ENCODE assay signal across 13 cellular contexts in the genomic region with DNA sequence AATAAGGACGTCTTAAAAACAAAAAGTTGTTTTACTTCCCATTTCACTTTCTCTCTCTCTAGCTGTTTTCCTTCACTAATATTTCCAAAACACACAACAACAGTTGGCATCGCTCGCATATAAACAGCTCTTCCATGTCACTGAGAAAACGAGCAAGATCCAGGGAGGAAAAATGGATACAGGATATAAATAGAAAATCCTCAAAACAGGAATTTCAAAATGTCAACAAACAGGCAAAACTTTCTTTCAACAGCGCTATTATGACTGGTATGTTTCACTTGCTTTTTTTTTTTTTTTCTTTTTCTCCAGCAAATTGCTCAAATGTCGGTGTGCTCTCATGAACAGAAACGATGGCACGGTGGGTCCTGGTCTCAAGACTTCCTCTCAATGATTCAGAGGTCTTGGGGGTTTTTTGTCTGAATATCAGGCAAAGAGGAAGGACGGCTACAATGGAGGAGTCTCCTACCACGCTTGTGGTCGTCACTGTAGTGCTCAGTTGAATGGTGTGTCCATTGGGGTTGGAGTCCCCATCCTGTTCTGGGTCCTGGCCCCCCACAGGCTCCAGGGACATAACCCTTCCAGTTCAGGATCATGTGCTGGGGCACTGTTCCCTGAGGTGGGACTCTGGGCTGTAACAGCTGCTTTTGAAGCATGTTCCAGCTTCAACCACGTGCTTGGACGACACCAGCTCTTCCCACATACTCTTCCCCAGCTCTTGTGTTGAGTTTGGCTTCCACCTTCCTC.
DNase-seq lines count a peak whose midpoint lies in the region; ATAC-seq, FAIRE-seq and TF ChIP-seq lines count a peak whose summit lies in the region.
"Had no signal": no experiment of that assay in that cellular context is flagged by ENCODE, and none has a peak within 500 bp of the region (broad histone marks: within the 10 kb centered on the region; RNA-seq: fewer than 3 reads in every experiment).

No MANE protein-coding gene starts in this region.

- no peaks in the 10 kb centered on the region for H3K36me3 Mint-ChIP-seq in endodermal cell (ENCODE audit: low read depth)
- H3K36me3 Mint-ChIP-seq: CD4-positive, CD25-positive, alpha-beta regulatory T cell had no signal

- H3K4me1 ChIP-seq in body of pancreas (no peaks in the 10 kb centered on the region), keratinocyte (ENCODE audit: control insufficient read depth, extremely low read depth, insufficient read depth, low read length) (no peaks in the 10 kb centered on the region), gastrocnemius medialis (no peaks in the 10 kb centered on the region), endodermal cell (ENCODE audit: control insufficient read depth, insufficient read depth, low read length) (peaks cover 12% of the 10 kb centered on the region)

- no peaks in the 10 kb centered on the region for H3K27me3 ChIP-seq in GM06990 (replicated peaks; ENCODE audit: control insufficient read depth, insufficient read depth, low read length)
- no peaks in the 10 kb centered on the region for H3K27me3 ChIP-seq in body of pancreas
- no peaks in the 10 kb centered on the region for H3K27me3 ChIP-seq in keratinocyte (ENCODE audit: control insufficient read depth, extremely low read depth, insufficient read depth, low read length)
- no peaks in the 10 kb centered on the region for H3K27me3 ChIP-seq in gastrocnemius medialis
- H3K27me3 ChIP-seq in H7 (ENCODE audit: control insufficient read depth, insufficient read depth, low read length): no peaks in the 10 kb centered on the region
- no peaks in the 10 kb centered on the region for H3K27me3 ChIP-seq in endodermal cell (ENCODE audit: control insufficient read depth, insufficient read depth, low read length, poor library complexity, severe bottlenecking)

- H3K4me3 ChIP-seq in GM06990 (replicated peaks; ENCODE audit: low read depth, low read length) (peak overlapping the region; percentile 54), body of pancreas (no peak overlapping the region), keratinocyte (ENCODE audit: control insufficient read depth in 2 of 3, extremely low read depth in 1 of 3, insufficient read depth in 2 of 3, low read depth in 1 of 3, low read length in 3 of 3) (peak overlapping the region in 2 of 3 experiments; percentile 33 to 55), gastrocnemius medialis (peak overlapping the region; percentile 19 to 42 (median 38)), H7 (ENCODE audit: insufficient read depth, low read depth, low read length) (no peak overlapping the region), endodermal cell (ENCODE audit: low read length) (no peak overlapping the region)

- in situ Hi-C loops in gastrocnemius medialis (cut with MboI; ENCODE audit: low sequenced_read_pairs in 4 of 4): no loop called here

- no peaks in the 10 kb centered on the region for H3K9me3 ChIP-seq in body of pancreas
- H3K9me3 ChIP-seq in keratinocyte (ENCODE audit: control insufficient read depth, low read depth, low read length): no peaks in the 10 kb centered on the region
- no peaks in the 10 kb centered on the region for H3K9me3 ChIP-seq in gastrocnemius medialis
- H3K9me3 ChIP-seq in endodermal cell (ENCODE audit: control insufficient read depth, low read length): no peaks in the 10 kb centered on the region

- H2AFZ ChIP-seq in keratinocyte (ENCODE audit: control insufficient read depth, low read length): peak overlapping the region; percentile 86

- H3K36me3 ChIP-seq in GM06990 (ENCODE audit: control insufficient read depth, insufficient read depth, low read length): no peaks in the 10 kb centered on the region
- H3K36me3 ChIP-seq in body of pancreas (replicated peaks in 1 of 2; ENCODE audit: insufficient read depth in 1 of 2, low read depth in 2 of 2): no peaks in the 10 kb centered on the region
- H3K36me3 ChIP-seq in keratinocyte (ENCODE audit: control insufficient read depth in 2 of 2, extremely low read depth in 1 of 2, insufficient read depth in 2 of 2, low read length in 2 of 2): no peaks in the 10 kb centered on the region
- no peaks in the 10 kb centered on the region for H3K36me3 ChIP-seq in gastrocnemius medialis
- no peaks in the 10 kb centered on the region for H3K36me3 ChIP-seq in H7 (replicated peaks; ENCODE audit: control insufficient read depth, insufficient read depth, low read length)
- H3K36me3 ChIP-seq in endodermal cell (ENCODE audit: control insufficient read depth, insufficient read depth, low read length): no peaks in the 10 kb centered on the region

- intact Hi-C loops in body of pancreas (cut with DNase I) (no loop called here), gastrocnemius medialis (cut with DNase I; ENCODE audit: low total_unique reads) (no loop called here)

- H3K9ac ChIP-seq in keratinocyte (ENCODE audit: control insufficient read depth, extremely low read depth, insufficient read depth, low read length): peak overlapping the region; percentile 43
- H3K9ac ChIP-seq in endodermal cell (ENCODE audit: extremely low read depth, low read length, poor library complexity, severe bottlenecking): no peak overlapping the region

- H3K9me1 ChIP-seq in keratinocyte (ENCODE audit: control insufficient read depth, extremely low read depth, insufficient read depth, low read length): no peaks in the 10 kb centered on the region

- TF ChIP-seq POLR2A in body of pancreas (IDR thresholded peaks at IDR 0.05): no peak
- TF ChIP-seq POLR2A in gastrocnemius medialis (IDR thresholded peaks at IDR 0.05): no peak

- 51 to 54% methylated on average over 13 of the region's 13 CpGs for WGBS in body of pancreas, 2 donors
- 95 to 100% methylated on average over 4 to 13 of the region's 13 CpGs for WGBS in endodermal cell (ENCODE audit: insufficient coverage in 1 of 2, insufficient read length in 1 of 2), 2 experiments

- no peaks in the 10 kb centered on the region for H3K79me2 ChIP-seq in keratinocyte (ENCODE audit: control insufficient read depth, insufficient read depth, low read length)

- dilution Hi-C loops in keratinocyte (cut with MboI; ENCODE audit: extremely low pct_ligation_motif_present, low sequenced_read_pairs): no loop called here

- ATAC-seq in body of pancreas (peak; percentile 21), gastrocnemius medialis (peak; percentile 8 to 38)

- H3K27ac Mint-ChIP-seq in endodermal cell: no peak overlapping the region
- H3K27ac Mint-ChIP-seq: activated naive CD8-positive, alpha-beta T cell treated with anti-CD3 and anti-CD28 coated beads, Interleukin-2, amount 10 ng/mL, durations not matched to agents 7 days and 5 days; progenitor cell of endocrine pancreas had no signal

- no peaks in the 10 kb centered on the region for H3K27me3 Mint-ChIP-seq in endodermal cell (ENCODE audit: insufficient read depth)
- H3K27me3 Mint-ChIP-seq: activated naive CD8-positive, alpha-beta T cell treated with anti-CD3 and anti-CD28 coated beads, Interleukin-2, amount 10 ng/mL, durations not matched to agents 7 days and 5 days; CD4-positive, CD25-positive, alpha-beta regulatory T cell had no signal

- H4K20me1 ChIP-seq in keratinocyte (ENCODE audit: control insufficient read depth, extremely low read depth, insufficient read depth, low read length): no peaks in the 10 kb centered on the region

- DNase-seq in GM06990 (ENCODE audit: extremely low read depth, insufficient read length) (no peak), body of pancreas (no peak), keratinocyte (ENCODE audit: low read depth, low spot score) (no peak), gastrocnemius medialis (no peak), H7 (no peak), NAMALWA (ENCODE audit: low spot score) (no peak), endodermal cell (no peak)
- no peak for DNase-seq in stimulated activated CD4-positive, alpha-beta T cell treated with anti-CD3 and anti-CD28 coated beads, Interleukin-4, amount 100 ng/mL, for 1 hour
- DNase-seq: activated CD4-positive, alpha-beta T cell treated with anti-CD3 and anti-CD28 coated beads for 1 hour; activated naive CD8-positive, alpha-beta T cell treated with anti-CD3 and anti-CD28 coated beads, Interleukin-2, amount 10 ng/mL, durations not matched to agents 7 days and 5 days; CD4-positive, CD25-positive, alpha-beta regulatory T cell; NCI-H1436 treated with DMSO at 0.1 percent for 48 hours had no signal

- peak overlapping the region; percentile 73 for H3K4me2 ChIP-seq in keratinocyte (ENCODE audit: control insufficient read depth, extremely low read depth, insufficient read depth, low read depth, low read length)

- peak overlapping the region in 3 of 4 donors; percentile 23 to 47 (median 31) for H3K27ac ChIP-seq in body of pancreas
- H3K27ac ChIP-seq in keratinocyte (ENCODE audit: control insufficient read depth, insufficient read depth, low read length): peak overlapping the region; percentile 5
- peak overlapping the region; percentile 55 to 70 (median 61) for H3K27ac ChIP-seq in gastrocnemius medialis
- H3K27ac ChIP-seq in endodermal cell (ENCODE audit: low read depth, low read length): no peak overlapping the region

- H3K4me1 Mint-ChIP-seq in endodermal cell: peaks cover 9% of the 10 kb centered on the region
- H3K4me1 Mint-ChIP-seq: CD4-positive, CD25-positive, alpha-beta regulatory T cell had no signal

- TF ChIP-seq CTCF in GM06990 (IDR thresholded peaks at IDR 0.05; ENCODE audit: insufficient read depth, low read length, poor library complexity, severe bottlenecking) (no peak), body of pancreas (IDR thresholded peaks at IDR 0.05) (no peak), keratinocyte (optimal IDR thresholded peaks at IDR 0.05 in 1 of 3, IDR thresholded peaks at IDR 0.05 in 1 of 3, conservative IDR thresholded peaks at IDR 0.05 in 1 of 3; ENCODE audit: extremely low read depth in 1 of 3, insufficient read depth in 2 of 3, low read length in 3 of 3) (no peak), gastrocnemius medialis (IDR thresholded peaks at IDR 0.05 in 4 of 5, conservative IDR thresholded peaks at IDR 0.05 in 1 of 5) (no peak), endodermal cell (conservative IDR thresholded peaks at IDR 0.05) (no peak)

- no peaks in the 10 kb centered on the region for H3K9me3 Mint-ChIP-seq in endodermal cell
- H3K9me3 Mint-ChIP-seq: CD4-positive, CD25-positive, alpha-beta regulatory T cell had no signal

- FAIRE-seq in keratinocyte (lab: Jason Lieb, UNC): no peak

- H3K4me3 Mint-ChIP-seq in endodermal cell: no peak overlapping the region
- H3K4me3 Mint-ChIP-seq: activated naive CD8-positive, alpha-beta T cell treated with anti-CD3 and anti-CD28 coated beads, Interleukin-2, amount 10 ng/mL, durations not matched to agents 7 days and 5 days; CD4-positive, CD25-positive, alpha-beta regulatory T cell had no signal

Comparison
In these comparisons a context has a peak if more than half of its experiments do, and no peak if none do; other contexts are left out.
1. H3K4me3 ChIP-seq: peak in GM06990 (single experiment), keratinocyte (2 of 3) and gastrocnemius medialis (4 of 4); none in body of pancreas (0 of 2), H7 (single experiment) and endodermal cell (single experiment).